ENCODE assay signal across 1 cellular context in genomic region chr7:131327626-131328386, GRCh38.
TF ChIP-seq lines count a peak whose summit lies in the region.

MKLN1 (plus strand) TSS chr7:131327876; CDS start chr7:131327900, 24 bp downstream.

TF ChIP-seq in K562, 482 proteins besides CTCF, POLR2A, EP300 and RAD21 (continued from another document and continues in another):
- TF ChIP-seq ZNF609 (CRISPR knock-in tag; IDR thresholded peaks at IDR 0.05; ENCODE audit: borderline replicate concordance) (no peak), FOXM1 (IDR thresholded peaks at IDR 0.05; ENCODE audit: low read depth) (peak; percentile 29; the same call in 1 of the 2 replicates), FOXM1 (CRISPR knock-in tag; IDR thresholded peaks at IDR 0.05; ENCODE audit: low read depth) (peak; percentile 75), YBX1 (IDR thresholded peaks at IDR 0.05) (no peak), FOS (IDR thresholded peaks at IDR 0.05; ENCODE audit: extremely low read depth, insufficient read length) (no peak), ZNF253 (CRISPR knock-in tag; conservative IDR thresholded peaks at IDR 0.05) (no peak), BHLHE40 (IDR thresholded peaks at IDR 0.05; ENCODE audit: low read length) (no peak; the same call in 1 of the 2 replicates), KDM5B (IDR thresholded peaks at IDR 0.05; ENCODE audit: insufficient replicate concordance, low read depth, low read length) (peak; percentile 99), AFF1 (IDR thresholded peaks at IDR 0.05; ENCODE audit: low read depth in 1 of 2, partially characterized antibody in 2 of 2) (no peak), NEUROD1 (IDR thresholded peaks at IDR 0.05; ENCODE audit: borderline replicate concordance, low read depth, low read length, partially characterized antibody) (no peak), ZNF316 (IDR thresholded peaks at IDR 0.05) (no peak), MTA3 (IDR thresholded peaks at IDR 0.05; ENCODE audit: borderline replicate concordance) (peak; percentile 85), POLR2H (tag; IDR thresholded peaks at IDR 0.05; ENCODE audit: low read depth) (peak; percentile 93), POLR2AphosphoS2 (IDR thresholded peaks at IDR 0.05; ENCODE audit: low read length) (no peak; the same call in 1 of the 2 replicates), GABPB1 (CRISPR knock-in tag; IDR thresholded peaks at IDR 0.05) (peak; percentile 85), ZHX1 (conservative IDR thresholded peaks at IDR 0.05; ENCODE audit: low read length) (0 out of 2 replicates have a peak, but pooled peaks have one; percentile 22), BMI1 (IDR thresholded peaks at IDR 0.05; ENCODE audit: low read length) (no peak), TEAD1 (CRISPR knock-in tag; IDR thresholded peaks at IDR 0.05) (peak in 1 of 2 experiments; percentile 91; a peak in 3 of 4 replicates), MED1 (CRISPR knock-in tag; IDR thresholded peaks at IDR 0.05; ENCODE audit: borderline replicate concordance) (no peak), ARHGAP35 (IDR thresholded peaks at IDR 0.05; ENCODE audit: partially characterized antibody) (no peak), MTA2 (IDR thresholded peaks at IDR 0.05; ENCODE audit: low read depth) (no peak; the same call in 1 of the 2 replicates), TGIF2 (CRISPR knock-in tag; IDR thresholded peaks at IDR 0.05) (peak; percentile 97), NRF1 (conservative IDR thresholded peaks at IDR 0.05 in 1 of 2, IDR thresholded peaks at IDR 0.05 in 1 of 2) (peak; percentile 67 to 72), ZNF639 (CRISPR knock-in tag; conservative IDR thresholded peaks at IDR 0.05 in 1 of 2, IDR thresholded peaks at IDR 0.05 in 1 of 2) (peak in 1 of 2 experiments; percentile 81; a peak in 2 of 4 replicates), ZNF407 (IDR thresholded peaks at IDR 0.05; ENCODE audit: low read depth) (no peak), ZNF311 (CRISPR knock-in tag; IDR thresholded peaks at IDR 0.05) (no peak), XRCC5 (IDR thresholded peaks at IDR 0.05; ENCODE audit: low read depth, low read length) (peak; percentile 73), DPF2 (IDR thresholded peaks at IDR 0.05) (peak; percentile 31; the same call in 1 of the 2 replicates), ZNF561 (CRISPR knock-in tag; conservative IDR thresholded peaks at IDR 0.05) (no peak), MLLT1 (IDR thresholded peaks at IDR 0.05) (peak in 1 of 2 experiments; percentile 80), GATA2 (CRISPR knock-in tag; IDR thresholded peaks at IDR 0.05) (no peak), ZNF76 (CRISPR knock-in tag; IDR thresholded peaks at IDR 0.05; ENCODE audit: borderline replicate concordance) (peak; percentile 85), ZNF644 (tag; IDR thresholded peaks at IDR 0.05; ENCODE audit: low read depth) (no peak), MAFF (IDR thresholded peaks at IDR 0.05; ENCODE audit: low read length) (no peak), POLR2B (IDR thresholded peaks at IDR 0.05; ENCODE audit: low read depth, partially characterized antibody) (peak; percentile 93)
